In the genomic region with DNA sequence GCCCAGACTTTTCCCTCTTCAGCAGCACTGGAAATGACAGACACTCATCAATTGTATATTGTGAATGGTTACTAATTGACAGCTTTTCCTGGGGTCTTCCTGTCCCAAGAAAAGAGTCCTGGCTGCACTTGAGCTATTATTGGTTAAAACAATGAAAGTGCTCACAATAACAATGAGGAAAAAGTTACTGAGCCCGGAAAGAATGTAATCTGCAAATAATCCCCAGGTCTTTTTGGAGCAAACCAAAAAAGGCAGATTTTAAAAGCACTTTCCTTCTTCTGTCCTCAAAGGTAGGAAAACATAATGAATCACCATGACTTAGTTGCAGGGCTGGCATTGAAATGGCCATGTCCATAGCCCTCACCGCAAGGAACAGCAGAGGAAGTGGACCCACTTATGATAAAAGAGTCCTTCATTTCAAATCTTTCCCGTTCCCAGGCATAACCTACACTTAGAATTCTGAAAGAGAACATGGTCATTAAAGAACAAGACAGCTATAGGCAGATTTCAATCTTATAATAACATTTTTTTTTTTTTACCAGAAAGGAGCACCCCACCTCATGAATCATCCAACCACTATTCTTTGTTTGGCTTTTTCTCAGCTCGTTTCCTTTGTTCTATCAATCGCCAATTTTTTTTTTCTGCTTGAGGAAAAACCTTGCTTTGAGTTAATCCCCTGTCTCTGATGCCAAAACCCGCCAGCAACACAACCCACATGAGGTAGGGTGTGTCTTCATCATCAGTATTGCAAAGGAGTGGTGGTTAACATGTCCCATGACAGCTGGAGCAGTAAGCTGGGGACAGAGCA, we compare ENCODE assay signal across 12 cellular contexts. TPM values are rescaled to one million over a fixed set of nuclear protein-coding genes. Genes with fewer than 3 reads are reported as not detected.
A peak's percentile ranks its signal among the peaks of the same experiment; 100 is the strongest.
DNase-seq lines count a peak whose midpoint lies in the region; ATAC-seq, FAIRE-seq and TF ChIP-seq lines count a peak whose summit lies in the region.
"Had no signal": no experiment of that assay in that cellular context is flagged by ENCODE, and none has a peak within 500 bp of the region (broad histone marks: within the 10 kb centered on the region; RNA-seq: fewer than 3 reads in every experiment).

No MANE protein-coding gene starts in this region.

- TF ChIP-seq POLR2A in HCT116 (IDR thresholded peaks at IDR 0.05; ENCODE audit: borderline replicate concordance, extremely low read depth, insufficient read depth, insufficient read length), result no peak

- no peak for TF ChIP-seq RAD21 in HCT116 (IDR thresholded peaks at IDR 0.05; ENCODE audit: low read depth)

- H3K79me2 ChIP-seq in HCT116 (ENCODE audit: insufficient read depth, low read length), result no peaks in the 10 kb centered on the region
- no peaks in the 10 kb centered on the region for H3K79me2 ChIP-seq in astrocyte (ENCODE audit: insufficient read depth, low read length)

- peak overlapping the region; percentile 51 for H2AFZ ChIP-seq in HCT116 (ENCODE audit: low read depth, low read length, poor library complexity, severe bottlenecking)
- H2AFZ ChIP-seq in astrocyte (ENCODE audit: low read depth, low read length), result peak overlapping the region; percentile 47

- no peak for FAIRE-seq in astrocyte (lab: Jason Lieb, UNC)
- FAIRE-seq: GM12892 had no signal

- H3K9me2 ChIP-seq in HCT116 (ENCODE audit: insufficient read depth), result no peaks in the 10 kb centered on the region

- H3K27me3 ChIP-seq in HCT116 (ENCODE audit: insufficient read depth, low read length) (no peaks in the 10 kb centered on the region), astrocyte (ENCODE audit: insufficient read depth, low read length) (no peaks in the 10 kb centered on the region)
- H3K27me3 ChIP-seq: ascending aorta, ovary had no signal

- peak overlapping the region; percentile 41 for H3K27ac Mint-ChIP-seq in astrocyte (ENCODE audit: unreplicated experiment)

- TF ChIP-seq CTCF in HCT116 (IDR thresholded peaks at IDR 0.05 in 2 of 3, conservative IDR thresholded peaks at IDR 0.05 in 1 of 3; ENCODE audit: borderline replicate concordance in 1 of 3, insufficient read depth in 1 of 3, low read depth in 2 of 3, low read length in 2 of 3) (no peak), astrocyte (IDR thresholded peaks at IDR 0.05; ENCODE audit: insufficient read depth, low read depth, low read length) (no peak)

- peaks cover 8% of the 10 kb centered on the region for H3K4me1 Mint-ChIP-seq in astrocyte (ENCODE audit: low read depth, unreplicated experiment)

- DNase-seq in AG20443 (ENCODE audit: low spot score), result peak; percentile 36
- DNase-seq in HCT116 (ENCODE audit: low read depth, low spot score), result peak; percentile 10
- peak; percentile 79 for DNase-seq in astrocyte (ENCODE audit: low read depth)
- peak; percentile 25 for DNase-seq in kidney glomerular epithelial cell (lab: John Stamatoyannopoulos, UW)
- no peak for DNase-seq in medulla oblongata (ENCODE audit: extremely low spot score)
- DNase-seq in mesenteric fat pad (ENCODE audit: low spot score), result no peak
- DNase-seq in DMS79 (lab: John Stamatoyannopoulos, UW), result no peak
- DNase-seq: ovary had no signal

- H3K9me3 ChIP-seq in HCT116 (ENCODE audit: control insufficient read depth in 1 of 2, insufficient read depth in 1 of 2, low read depth in 1 of 2, low read length in 2 of 2), result no peaks in the 10 kb centered on the region
- H3K9me3 ChIP-seq in astrocyte (ENCODE audit: insufficient read depth, low read depth, low read length), result no peaks in the 10 kb centered on the region
- H3K9me3 ChIP-seq: ascending aorta, ovary had no signal

- no peak overlapping the region for H3K4me3 ChIP-seq in HCT116 (replicated peaks in 1 of 2; ENCODE audit: low read depth in 1 of 2, low read length in 2 of 2)
- peak overlapping the region; percentile 33 for H3K4me3 ChIP-seq in astrocyte (ENCODE audit: insufficient read depth, low read depth, low read length)
- H3K4me3 ChIP-seq: ascending aorta, ovary had no signal

- no peak overlapping the region for H3K9ac ChIP-seq in HCT116 (ENCODE audit: low read length)
- H3K9ac ChIP-seq in astrocyte (ENCODE audit: low read length), result peak overlapping the region; percentile 17

- H3K27me3 Mint-ChIP-seq in astrocyte (ENCODE audit: low read depth, unreplicated experiment), result no peaks in the 10 kb centered on the region

- H3K27ac ChIP-seq in HCT116 (ENCODE audit: low read depth, low read length) (no peak overlapping the region), astrocyte (ENCODE audit: low read depth, low read length) (peak overlapping the region; percentile 55)
- H3K27ac ChIP-seq: ascending aorta, ovary had no signal

- CTCF ChIA-PET in HCT116 (lab: Charles Lee), result no interaction called here

- RAD21 ChIA-PET in HCT116 (lab: Charles Lee; ENCODE audit: low non-redundant PET in 1 of 2, low total read pairs in 2 of 2, uncharacterized antibody in 2 of 2, unreplicated experiment in 2 of 2), result interaction anchor here in 1 of 2 experiments (0.7 kb wide), 1 partner anchor 10 kb away, joined by 3 read pairs; no protein-coding TSS in a partner anchor

- peak overlapping the region; percentile 2; the same call in 1 of the 2 replicates for H3K4me2 ChIP-seq in HCT116 (ENCODE audit: low read length)
- peak overlapping the region; percentile 75 for H3K4me2 ChIP-seq in astrocyte (ENCODE audit: low read length)

- no peaks in the 10 kb centered on the region for H3K36me3 Mint-ChIP-seq in astrocyte (ENCODE audit: low read depth, unreplicated experiment)

- no peaks in the 10 kb centered on the region for H4K20me1 ChIP-seq in HCT116 (ENCODE audit: insufficient read depth)
- H4K20me1 ChIP-seq in astrocyte (ENCODE audit: insufficient read depth, low read length), result no peaks in the 10 kb centered on the region

- H3K36me3 ChIP-seq in HCT116 (ENCODE audit: control insufficient read depth in 1 of 2, insufficient read depth in 2 of 2, low read length in 2 of 2), result no peaks in the 10 kb centered on the region
- H3K36me3 ChIP-seq in astrocyte (ENCODE audit: insufficient read depth, low read length), result no peaks in the 10 kb centered on the region
- H3K36me3 ChIP-seq: ascending aorta, ovary had no signal

- H3K9me3 Mint-ChIP-seq in astrocyte (ENCODE audit: unreplicated experiment), result no peaks in the 10 kb centered on the region

- intact Hi-C loops in HCT116 (cut with micrococcal nuclease), result no loop called here

- no TSS peak for BruUV-seq in HCT116 (replicated peaks; lab: Mats Ljungman, UMichigan)

- ATAC-seq in HCT116 (peak; percentile 27; the same call in 1 of the 2 replicates), GM18868 (IDR thresholded peaks at IDR 0.05; ENCODE audit: unreplicated experiment) (no peak)
- ATAC-seq: activated CD4-positive, CD25-positive, alpha-beta regulatory T cell treated with anti-CD3 and anti-CD28 coated beads, Interleukin-2, amount 50 U/mL, for 24 hours had no signal

- no peak overlapping the region for H3K4me3 Mint-ChIP-seq in astrocyte (ENCODE audit: unreplicated experiment)

- POLR2A ChIA-PET in HCT116 (lab: Charles Lee), result interaction anchor here (0.8 kb wide), 1 partner anchor 9 kb away, joined by 3 read pairs; no protein-coding TSS in a partner anchor

- H3K4me1 ChIP-seq in HCT116 (ENCODE audit: control insufficient read depth in 1 of 2, insufficient read depth in 2 of 2, low read length in 2 of 2) (peaks cover 0 to 9% of the 10 kb centered on the region in 2 experiments; a peak in 1 of 4 replicates), astrocyte (ENCODE audit: insufficient read depth, low read length) (peaks cover 11% of the 10 kb centered on the region)
- H3K4me1 ChIP-seq: ascending aorta had no signal

TF ChIP-seq in HCT116, 20 proteins besides CTCF, POLR2A, EP300 and RAD21:
- no peak for TF ChIP-seq EZH2phosphoT487 (IDR thresholded peaks at IDR 0.05; ENCODE audit: borderline replicate concordance)
- TF ChIP-seq JUND (IDR thresholded peaks at IDR 0.05), result peak; percentile 22; the same call in 1 of the 2 replicates
- peak; percentile 13; the same call in 1 of the 2 replicates for TF ChIP-seq FOSL1 (IDR thresholded peaks at IDR 0.05; ENCODE audit: low read depth)
- TF ChIP-seq ELF1 (IDR thresholded peaks at IDR 0.05; ENCODE audit: borderline replicate concordance, low read depth), result no peak
- TF ChIP-seq YY1 (IDR thresholded peaks at IDR 0.05; ENCODE audit: extremely low read depth, insufficient replicate concordance, low read depth, low read length), result no peak
- TF ChIP-seq, protein P1, sequence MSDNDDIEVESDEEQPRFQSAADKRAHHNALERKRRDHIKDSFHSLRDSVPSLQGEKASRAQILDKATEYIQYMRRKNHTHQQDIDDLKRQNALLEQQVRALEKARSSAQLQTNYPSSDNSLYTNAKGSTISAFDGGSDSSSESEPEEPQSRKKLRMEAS (IDR thresholded peaks at IDR 0.05), result peak; percentile 15; the same call in 1 of the 2 replicates
- no peak for TF ChIP-seq SP1 (IDR thresholded peaks at IDR 0.05; ENCODE audit: low read depth)

RNA-seq across cellular contexts. Expression of gene ATP1B3, which starts 35.5 kb away (rescaled TPM):
- total RNA-seq in HCT116 (2021; ENCODE audit: unreplicated experiment), result 147 TPM
- polyA plus RNA-seq in HCT116 (2012), result 140 and 146 TPM in 2 replicates
- total RNA-seq in astrocyte, result 222 and 248 TPM in 2 replicates
- total RNA-seq in mesenteric fat pad, result 354 TPM

Comparison
In these comparisons a context has a peak if more than half of its experiments do, and no peak if none do; other contexts are left out.
1. DNase-seq: peak in AG20443 (single experiment), HCT116 (single experiment), astrocyte (single experiment) and kidney glomerular epithelial cell (single experiment); none in medulla oblongata (single experiment), mesenteric fat pad (single experiment) and DMS79 (single experiment).